14 cellular contexts compared by ENCODE assay signal in the genomic region with DNA sequence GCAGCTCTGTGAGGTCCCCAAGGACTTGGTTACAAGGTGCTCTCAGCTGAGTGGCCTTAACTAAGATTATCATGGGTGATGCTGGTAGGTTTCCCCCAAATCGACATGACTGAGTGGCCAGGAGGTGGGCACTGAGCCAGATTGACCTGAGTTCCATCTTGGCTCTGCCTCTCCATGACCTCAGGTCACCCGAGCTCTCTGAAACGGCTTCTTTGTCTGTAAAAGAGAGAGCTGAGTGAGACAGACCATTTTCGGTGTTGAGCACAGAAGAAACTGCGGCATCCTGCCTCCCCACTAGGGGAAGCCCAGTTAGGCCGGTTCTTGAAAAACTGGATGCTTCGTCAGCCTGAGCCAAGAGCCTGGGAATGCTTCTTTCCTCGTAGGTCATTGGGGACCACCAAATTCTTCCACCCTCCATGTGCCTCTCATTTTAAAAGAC. TPM values are rescaled to one million over a fixed set of nuclear protein-coding genes. Genes with fewer than 3 reads are reported as not detected.
DNase-seq lines count a peak whose midpoint lies in the region; ATAC-seq and TF ChIP-seq lines count a peak whose summit lies in the region.
"Had no signal": no experiment of that assay in that cellular context is flagged by ENCODE, and none has a peak within 500 bp of the region (broad histone marks: within the 10 kb centered on the region; RNA-seq: fewer than 3 reads in every experiment).

No MANE protein-coding gene starts in this region.

- H2BK5ac ChIP-seq in neuronal stem cell (ENCODE audit: low read length): no peak overlapping the region

- peak overlapping the region; percentile 49 for H3K18ac ChIP-seq in neuronal stem cell (ENCODE audit: low read length)

- H3K27me3 ChIP-seq in neuronal stem cell (ENCODE audit: control insufficient read depth in 3 of 3, insufficient read depth in 3 of 3, low read depth in 1 of 3, low read length in 3 of 3) (peaks cover 0 to 11% (median 0%) of the 10 kb centered on the region in 3 experiments), gastroesophageal sphincter (no peaks in the 10 kb centered on the region)

- H3K9ac ChIP-seq in neuronal stem cell (ENCODE audit: low read depth, low read length, poor library complexity): no peak overlapping the region
- H3K9ac ChIP-seq: KMS-11 had no signal

- peak; percentile 12 for DNase-seq in M059J (ENCODE audit: low read depth)
- DNase-seq in fibroblast of pulmonary artery (ENCODE audit: low read depth): no peak
- DNase-seq in neuronal stem cell (ENCODE audit: low spot score): peak; percentile 6
- DNase-seq in activated T-cell treated with anti-CD3 and anti-CD28 coated beads, Interleukin-2, amount 50 U/mL, for 1 hour: no peak
- no peak for DNase-seq in NCI-H2107 (lab: John Stamatoyannopoulos, UW)
- DNase-seq: activated CD4-positive, alpha-beta T cell treated with anti-CD3 and anti-CD28 coated beads, Interleukin-2, amount 10 ng/mL, durations not matched to agents 7 days and 5 days; CD4-positive, CD25-positive, alpha-beta regulatory T cell; NCI-H187; NCI-H748 treated with DMSO at 0.1 percent for 48 hours; retina; stimulated activated naive B cell treated with anti-CD40 and anti-IgM and Interleukin-4, amounts not matched to agents 10 μg/mL and 1 μg/mL and 100 μg/mL, for 72 hours had no signal

- H2BK15ac ChIP-seq in neuronal stem cell (ENCODE audit: low read length): no peak overlapping the region

- no peak for TF ChIP-seq POLR2A in gastroesophageal sphincter (IDR thresholded peaks at IDR 0.05)

- H2BK120ac ChIP-seq in neuronal stem cell (ENCODE audit: low read depth, low read length): no peak overlapping the region

- no peak overlapping the region for H3K4me2 ChIP-seq in neuronal stem cell (ENCODE audit: insufficient read depth, low read length, poor library complexity, severe bottlenecking)
- H3K4me2 ChIP-seq: KMS-11 had no signal

- no peak overlapping the region for H4K91ac ChIP-seq in neuronal stem cell (ENCODE audit: low read depth, low read length, poor library complexity)

- no peaks in the 10 kb centered on the region for H3K79me1 ChIP-seq in neuronal stem cell (ENCODE audit: low read depth, low read length)

- H4K8ac ChIP-seq in neuronal stem cell (ENCODE audit: low read depth, low read length): no peak overlapping the region

- H3K4ac ChIP-seq in neuronal stem cell (ENCODE audit: low read length): no peak overlapping the region

- no peak overlapping the region for H3K14ac ChIP-seq in neuronal stem cell (ENCODE audit: low read length)

- H2AFZ ChIP-seq in neuronal stem cell (ENCODE audit: low read length): no peak overlapping the region

- H3K9me3 ChIP-seq in neuronal stem cell (replicated peaks in 1 of 2; ENCODE audit: control insufficient read depth in 2 of 2, insufficient read depth in 1 of 2, low read depth in 1 of 2, low read length in 2 of 2) (peaks cover 0 to 1% of the 10 kb centered on the region in 2 donors), gastroesophageal sphincter (no peaks in the 10 kb centered on the region)

- ATAC-seq in gastroesophageal sphincter: no peak
- ATAC-seq: stimulated activated naive B cell treated with anti-CD40 and anti-IgM and Interleukin-4, amounts not matched to agents 10 μg/mL and 1 μg/mL and 100 μg/mL, for 72 hours had no signal

- H3K36me3 ChIP-seq in neuronal stem cell (replicated peaks in 1 of 2; ENCODE audit: control insufficient read depth in 2 of 2, insufficient read depth in 2 of 2, low read length in 2 of 2) (no peaks in the 10 kb centered on the region), gastroesophageal sphincter (no peaks in the 10 kb centered on the region)

- H3K27ac ChIP-seq in neuronal stem cell (replicated peaks; ENCODE audit: low read length) (no peak overlapping the region), gastroesophageal sphincter (no peak overlapping the region)
- H3K27ac ChIP-seq: KMS-11 had no signal

- H3K4me3 ChIP-seq in fibroblast of pulmonary artery (replicated peaks; ENCODE audit: low read depth, low read length): no peak overlapping the region
- H3K4me3 ChIP-seq in neuronal stem cell (ENCODE audit: low read length in 2 of 2): no peak overlapping the region
- no peak overlapping the region for H3K4me3 ChIP-seq in gastroesophageal sphincter

- no peak overlapping the region for H2BK12ac ChIP-seq in neuronal stem cell (ENCODE audit: low read length)

- peaks cover 0 to 6% of the 10 kb centered on the region in 2 donors for H3K4me1 ChIP-seq in neuronal stem cell (ENCODE audit: control insufficient read depth in 2 of 2, insufficient read depth in 1 of 2, low read depth in 1 of 2, low read length in 2 of 2)
- H3K4me1 ChIP-seq in gastroesophageal sphincter: peaks cover 0 to 18% (median 0%) of the 10 kb centered on the region in 3 donors

- H2AK5ac ChIP-seq in neuronal stem cell (ENCODE audit: low read depth, low read length): peak overlapping the region; percentile 78

- TF ChIP-seq EP300 in gastroesophageal sphincter (IDR thresholded peaks at IDR 0.05): no peak

- peak overlapping the region; percentile 44 for H3K23ac ChIP-seq in neuronal stem cell (ENCODE audit: low read depth, low read length, poor library complexity)

- TF ChIP-seq CTCF in GM12872 (IDR thresholded peaks at IDR 0.05; ENCODE audit: insufficient read depth, low read depth, low read length): peak; percentile 14; the same call in 1 of the 3 replicates
- peak; percentile 36 for TF ChIP-seq CTCF in fibroblast of pulmonary artery (IDR thresholded peaks at IDR 0.05; ENCODE audit: low read length, missing control alignments)
- peak in 1 of 4 experiments; percentile 13 for TF ChIP-seq CTCF in gastroesophageal sphincter (IDR thresholded peaks at IDR 0.05)

- WGBS in neuronal stem cell (ENCODE audit: extremely low coverage in 2 of 2, insufficient read length in 2 of 2, insufficient replicate concordance in 1 of 2), 2 donors: no CpG with 5 or more reads among the region's 8 CpGs
- 68% methylated on average over 7 of the region's 8 CpGs; no CpG with 5 or more reads in 1 of the 2 donors for WGBS in gastroesophageal sphincter (ENCODE audit: low coverage in 1 of 2), 2 donors

RNA-seq across cellular contexts. Expression of a gene that starts 14.1 kb away (rescaled TPM):
- 8.4 and 24.6 TPM in 2 replicates for total RNA-seq in M059J (2014; rRNA removed; shearing (Covaris generic))
- polyA plus RNA-seq in neuronal stem cell (2013, experiment 1 of 2): 45.1 TPM
- 45.7 TPM for polyA plus RNA-seq in neuronal stem cell (2013, experiment 2 of 2)
- total RNA-seq in gastroesophageal sphincter: 10 to 100 TPM; 26.1 to 90.4 (median 47.8) TPM

RNA-seq across cellular contexts. Expression of a gene that starts 55.6 kb away (rescaled TPM):
- total RNA-seq in M059J (2014; rRNA removed; shearing (Covaris generic)): 13.3 and 14.1 TPM in 2 replicates
- 21.4 TPM for polyA plus RNA-seq in neuronal stem cell (2013, experiment 1 of 2)
- polyA plus RNA-seq in neuronal stem cell (2013, experiment 2 of 2): 19.5 TPM
- 10 to 100 TPM; 24.3 to 57.3 (median 36.9) TPM for total RNA-seq in gastroesophageal sphincter

Comparison
In these comparisons a context has a peak if more than half of its experiments do, and no peak if none do; other contexts are left out.
1. DNase-seq: peak in M059J (single experiment) and neuronal stem cell (single experiment); none in fibroblast of pulmonary artery (single experiment), activated T-cell treated with anti-CD3 and anti-CD28 coated beads, Interleukin-2, amount 50 U/mL, for 1 hour (single experiment) and NCI-H2107 (single experiment).